In the genomic region with DNA sequence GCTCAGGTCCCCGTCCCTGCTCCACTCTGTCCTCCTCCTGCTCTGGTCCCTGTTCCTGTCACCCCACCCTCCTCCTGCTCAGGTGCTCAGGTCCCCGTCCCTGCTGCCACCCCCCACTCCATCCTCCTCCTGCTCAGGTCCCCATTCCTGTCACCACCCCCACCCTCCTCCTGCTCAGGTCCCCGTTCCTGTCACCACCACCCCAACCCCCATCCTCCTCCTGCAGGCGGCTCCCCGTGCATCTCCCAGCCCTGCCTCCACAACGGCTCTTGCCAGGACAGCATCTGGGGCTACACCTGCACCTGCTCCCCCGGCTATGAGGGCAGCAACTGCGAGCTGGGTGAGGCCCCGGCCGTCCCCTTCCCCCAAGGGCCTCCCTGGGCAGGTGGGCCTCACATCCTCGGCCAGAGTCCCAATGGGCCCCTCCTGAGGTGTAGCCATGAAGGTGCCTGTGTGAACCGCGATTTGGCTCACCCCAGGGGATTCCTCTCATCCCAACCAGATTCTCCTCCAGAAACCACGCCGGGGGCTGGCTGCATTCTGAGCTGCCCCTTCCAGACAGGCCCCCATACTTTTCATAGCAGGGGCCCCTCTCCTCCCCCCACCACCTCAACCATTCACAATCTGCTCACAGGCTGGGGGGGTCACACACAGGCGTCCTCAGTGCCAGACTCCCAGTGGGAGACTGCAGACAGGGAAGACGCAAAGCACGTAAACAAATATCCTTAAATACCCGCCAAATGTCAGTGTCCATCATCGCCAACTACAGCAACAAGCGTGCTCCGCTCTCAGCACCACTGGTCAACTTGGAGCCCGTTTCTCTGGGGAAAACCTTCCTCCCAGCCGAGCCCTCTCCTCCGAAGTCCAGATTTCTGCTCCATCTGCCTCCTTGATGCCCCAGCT, we compare ENCODE assay signal across 13 cellular contexts. TPM values are rescaled to one million over a fixed set of nuclear protein-coding genes. Genes with fewer than 3 reads are reported as not detected.
DNase-seq lines count a peak whose midpoint lies in the region; ATAC-seq lines count a peak whose summit lies in the region.
"Had no signal": no experiment of that assay in that cellular context is flagged by ENCODE, and none has a peak within 500 bp of the region (broad histone marks: within the 10 kb centered on the region; RNA-seq: fewer than 3 reads in every experiment).

No MANE protein-coding gene starts in this region.

- no peaks in the 10 kb centered on the region for H3K9me3 Mint-ChIP-seq in activated CD8-positive, alpha-beta memory T cell treated with anti-CD3 and anti-CD28 coated beads, Interleukin-2, amount 10 ng/mL, durations not matched to agents 7 days and 5 days (ENCODE audit: low read depth)

- no peak for DNase-seq in activated CD8-positive, alpha-beta memory T cell treated with anti-CD3 and anti-CD28 coated beads, Interleukin-2, amount 10 ng/mL, durations not matched to agents 7 days and 5 days
- DNase-seq in activated CD8-positive, alpha-beta memory T cell treated with anti-CD3 and anti-CD28 coated beads for 24 hours, result no peak
- DNase-seq in NCI-H1092 treated with DMSO at 0.1 percent for 48 hours (lab: John Stamatoyannopoulos, UW), result peak; percentile 53
- DNase-seq in central memory CD4-positive, alpha-beta T cell, result peak; percentile 40
- peak; percentile 20 for DNase-seq in putamen (ENCODE audit: low spot score)
- no peak for DNase-seq in T-helper 9 cell
- no peak for DNase-seq in HPDE6-E6E7 (ENCODE audit: extremely low spot score)
- DNase-seq: erythroblast, HCEC 1CT, NCI-H774 had no signal

- ATAC-seq in activated CD8-positive, alpha-beta memory T cell treated with anti-CD3 and anti-CD28 coated beads, Interleukin-2, amount 10 ng/mL, durations not matched to agents 7 days and 5 days, result peak; percentile 63
- ATAC-seq in HG03354 (IDR thresholded peaks at IDR 0.05; ENCODE audit: poor library complexity, severe bottlenecking, unreplicated experiment), result no peak

- peak overlapping the region; percentile 46 for H3K27ac Mint-ChIP-seq in activated CD8-positive, alpha-beta memory T cell treated with anti-CD3 and anti-CD28 coated beads, Interleukin-2, amount 10 ng/mL, durations not matched to agents 7 days and 5 days

- no peaks in the 10 kb centered on the region for H3K36me3 Mint-ChIP-seq in activated CD8-positive, alpha-beta memory T cell treated with anti-CD3 and anti-CD28 coated beads, Interleukin-2, amount 10 ng/mL, durations not matched to agents 7 days and 5 days

- CTCF ChIA-PET in activated CD8-positive, alpha-beta memory T cell treated with anti-CD3 and anti-CD28 coated beads, Interleukin-2, amount 10 ng/mL, durations not matched to agents 7 days and 5 days (lab: Charles Lee), result no interaction called here

- peaks cover 38% of the 10 kb centered on the region for H3K4me1 Mint-ChIP-seq in activated CD8-positive, alpha-beta memory T cell treated with anti-CD3 and anti-CD28 coated beads, Interleukin-2, amount 10 ng/mL, durations not matched to agents 7 days and 5 days

- peaks cover 3% of the 10 kb centered on the region for H3K27me3 Mint-ChIP-seq in activated CD8-positive, alpha-beta memory T cell treated with anti-CD3 and anti-CD28 coated beads, Interleukin-2, amount 10 ng/mL, durations not matched to agents 7 days and 5 days

- H3K4me3 Mint-ChIP-seq in activated CD8-positive, alpha-beta memory T cell treated with anti-CD3 and anti-CD28 coated beads, Interleukin-2, amount 10 ng/mL, durations not matched to agents 7 days and 5 days, result no peak overlapping the region

RNA-seq across cellular contexts. Expression of gene PROZ, which starts 4.6 kb away (rescaled TPM):
- not detected for total RNA-seq in activated CD8-positive, alpha-beta memory T cell treated with anti-CD3 and anti-CD28 coated beads, Interleukin-2, amount 10 ng/mL, durations not matched to agents 7 days and 5 days
- total RNA-seq: tibial nerve had no signal

RNA-seq across cellular contexts. Expression of gene F10, which starts 40.4 kb away (rescaled TPM):
- not detected for total RNA-seq in activated CD8-positive, alpha-beta memory T cell treated with anti-CD3 and anti-CD28 coated beads, Interleukin-2, amount 10 ng/mL, durations not matched to agents 7 days and 5 days
- total RNA-seq: mononuclear cell had no signal

RNA-seq across cellular contexts. Expression of gene PCID2, which starts 45.4 kb away (rescaled TPM):
- total RNA-seq in activated CD8-positive, alpha-beta memory T cell treated with anti-CD3 and anti-CD28 coated beads, Interleukin-2, amount 10 ng/mL, durations not matched to agents 7 days and 5 days, result 10 to 100 TPM; 60.3 to 68.0 TPM

RNA-seq across cellular contexts. Expression of gene CUL4A, which starts 46.4 kb away (rescaled TPM):
- total RNA-seq in activated CD8-positive, alpha-beta memory T cell treated with anti-CD3 and anti-CD28 coated beads, Interleukin-2, amount 10 ng/mL, durations not matched to agents 7 days and 5 days, result 10 to 100 TPM; 73.8 to 76.0 TPM

RNA-seq across cellular contexts. Expression of gene F7, which starts 57.4 kb away (rescaled TPM):
- total RNA-seq in activated CD8-positive, alpha-beta memory T cell treated with anti-CD3 and anti-CD28 coated beads, Interleukin-2, amount 10 ng/mL, durations not matched to agents 7 days and 5 days, result not detected
- total RNA-seq: tibial nerve had no signal

Comparison
In these comparisons a context has a peak if more than half of its experiments do, and no peak if none do; other contexts are left out.
1. DNase-seq: peak in NCI-H1092 treated with DMSO at 0.1 percent for 48 hours (single experiment), central memory CD4-positive, alpha-beta T cell (single experiment) and putamen (single experiment); none in activated CD8-positive, alpha-beta memory T cell treated with anti-CD3 and anti-CD28 coated beads, Interleukin-2, amount 10 ng/mL, durations not matched to agents 7 days and 5 days (single experiment), activated CD8-positive, alpha-beta memory T cell treated with anti-CD3 and anti-CD28 coated beads for 24 hours (single experiment), T-helper 9 cell (single experiment) and HPDE6-E6E7 (single experiment).